Comparison of ENCODE assay signal across 16 cellular contexts in genomic region chr20:53628076-53628475, GRCh38.
"Had no signal": no experiment of that assay in that cellular context is flagged by ENCODE, and none has a peak within 500 bp of the region (broad histone marks: within the 10 kb centered on the region; RNA-seq: fewer than 3 reads in every experiment).

No MANE protein-coding gene starts in this region.

- DNase-seq: activated CD4-positive, alpha-beta T cell treated with anti-CD3 and anti-CD28 coated beads for 48 hours; anterior cingulate cortex; brain microvascular endothelial cell; cortex of kidney; effector CD8-positive, alpha-beta T cell; foreskin keratinocyte; head of caudate nucleus; immature natural killer cell; mesendoderm; stimulated activated CD4-positive, alpha-beta T cell treated with anti-CD3 and anti-CD28 coated beads, Interleukin-1b, Interleukin-23, amount 100 ng/mL, for 48 hours; T-helper 2 cell; uterus had no signal

- H3K27ac ChIP-seq: brain microvascular endothelial cell, foreskin keratinocyte, tibial nerve, uterus had no signal

- H3K9me3 ChIP-seq: tibial nerve, uterus had no signal

- H3K27me3 Mint-ChIP-seq: central memory CD8-positive, alpha-beta T cell had no signal

- ATAC-seq: activated naive CD4-positive, alpha-beta T cell treated with anti-CD3 and anti-CD28 coated beads, Interleukin-2, amount 50 U/mL, for 72 hours; foreskin keratinocyte; WTC11 had no signal

- H3K36me3 ChIP-seq: brain microvascular endothelial cell, tibial nerve, uterus had no signal

- H3K27ac Mint-ChIP-seq: activated naive CD4-positive, alpha-beta T cell treated with anti-CD3 and anti-CD28 coated beads, Interleukin-2, amount 50 U/mL, for 72 hours; WTC11 had no signal

- H3K27me3 ChIP-seq: brain microvascular endothelial cell, foreskin keratinocyte, tibial nerve, uterus had no signal

- H3K9me3 Mint-ChIP-seq: activated naive CD4-positive, alpha-beta T cell treated with anti-CD3 and anti-CD28 coated beads, Interleukin-2, amount 50 U/mL, for 72 hours; central memory CD8-positive, alpha-beta T cell; immature natural killer cell; WTC11 had no signal

- H3K4me3 ChIP-seq: tibial nerve, uterus had no signal

- H3K36me3 Mint-ChIP-seq: activated naive CD4-positive, alpha-beta T cell treated with anti-CD3 and anti-CD28 coated beads, Interleukin-2, amount 50 U/mL, for 72 hours; immature natural killer cell; WTC11 had no signal

- H3K4me3 Mint-ChIP-seq: central memory CD8-positive, alpha-beta T cell; WTC11 had no signal
